In the genomic region with DNA sequence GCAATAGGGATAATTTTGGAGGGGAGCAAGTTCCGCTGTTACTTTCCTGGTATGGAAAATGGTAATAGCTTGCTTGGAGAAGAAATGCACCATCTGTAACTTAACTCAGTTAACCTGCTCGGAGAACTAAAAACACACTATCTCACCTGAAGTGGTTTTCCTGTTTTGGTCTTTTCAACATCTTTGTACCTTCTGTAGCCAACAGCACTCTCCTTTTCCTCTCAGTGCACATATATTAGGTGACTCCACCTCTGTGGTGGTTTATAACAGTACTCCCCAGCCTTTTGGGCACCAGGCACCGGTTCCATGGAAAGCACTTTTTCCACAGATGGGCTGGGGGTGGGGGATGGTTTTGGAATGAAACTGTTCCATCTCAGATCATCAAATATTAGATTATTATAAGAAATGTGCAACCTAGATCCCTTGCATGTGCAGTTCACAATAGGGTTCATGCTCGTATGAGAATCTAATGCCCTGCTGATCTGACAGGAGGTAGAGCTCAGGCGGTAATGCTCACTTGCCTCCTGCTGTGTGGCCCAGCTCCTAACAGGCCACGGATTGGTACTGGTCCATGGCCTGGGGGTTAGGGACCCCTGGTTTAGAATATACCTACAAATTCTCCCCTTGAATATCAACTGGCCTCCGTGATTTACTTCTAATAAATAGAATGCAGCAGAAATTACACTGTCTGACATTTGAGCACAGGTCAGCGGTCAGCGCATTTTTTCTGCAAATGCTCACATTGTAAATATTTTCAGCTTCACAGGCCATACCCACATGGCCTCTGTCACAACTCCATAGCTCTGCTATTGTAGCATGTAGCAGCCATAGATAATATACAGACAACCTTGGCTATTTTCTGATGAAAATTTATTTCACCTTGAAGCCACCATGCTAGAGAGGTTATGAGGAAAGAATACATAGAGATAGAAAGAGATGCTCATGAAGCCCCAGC, we compare ENCODE assay signal across 12 cellular contexts.
"Had no signal": no experiment of that assay in that cellular context is flagged by ENCODE, and none has a peak within 500 bp of the region (broad histone marks: within the 10 kb centered on the region; RNA-seq: fewer than 3 reads in every experiment).

No MANE protein-coding gene starts in this region.

- H3K27me3 ChIP-seq: left lung, tibial nerve had no signal

- H3K4me3 Mint-ChIP-seq: natural killer cell; stimulated activated naive B cell treated with anti-CD40 and anti-IgM and Interleukin-4, amounts not matched to agents 10 μg/mL and 1 μg/mL and 100 μg/mL, for 72 hours had no signal

- H3K4me3 ChIP-seq: left lung, tibial nerve had no signal

- H3K27ac Mint-ChIP-seq: natural killer cell; stimulated activated naive B cell treated with anti-CD40 and anti-IgM and Interleukin-4, amounts not matched to agents 10 μg/mL and 1 μg/mL and 100 μg/mL, for 72 hours had no signal

- H3K9me3 Mint-ChIP-seq: natural killer cell had no signal

- ATAC-seq: left lung; natural killer cell; stimulated activated naive B cell treated with anti-CD40 and anti-IgM and Interleukin-4, amounts not matched to agents 10 μg/mL and 1 μg/mL and 100 μg/mL, for 72 hours had no signal

- H3K27me3 Mint-ChIP-seq: stimulated activated naive B cell treated with anti-CD40 and anti-IgM and Interleukin-4, amounts not matched to agents 10 μg/mL and 1 μg/mL and 100 μg/mL, for 72 hours had no signal

- H3K27ac ChIP-seq: left lung, tibial nerve had no signal

- DNase-seq: activated CD4-positive, CD25-positive, alpha-beta regulatory T cell treated with anti-CD3 and anti-CD28 coated beads, Interleukin-2, amount 50 U/mL, for 72 hours; activated effector memory CD4-positive, alpha-beta T cell treated with anti-CD3 and anti-CD28 coated beads, Interleukin-2, amount 50 U/mL, for 16 hours; activated T-cell treated with anti-CD3 and anti-CD28 coated beads for 4 hours; amniotic stem cell; left lung; mammary epithelial cell; natural killer cell; retina; stimulated activated CD4-positive, alpha-beta T cell treated with anti-CD3 and anti-CD28 coated beads, Interleukin-4, amount 100 ng/mL, for 1 hour; stimulated activated naive B cell treated with anti-CD40 and anti-IgM and Interleukin-4, amounts not matched to agents 10 μg/mL and 1 μg/mL and 100 μg/mL, for 72 hours; T1000 had no signal

- H3K36me3 ChIP-seq: tibial nerve had no signal

- H3K4me1 ChIP-seq: left lung, tibial nerve had no signal

- H3K4me1 Mint-ChIP-seq: natural killer cell; stimulated activated naive B cell treated with anti-CD40 and anti-IgM and Interleukin-4, amounts not matched to agents 10 μg/mL and 1 μg/mL and 100 μg/mL, for 72 hours had no signal
